ENCODE assay signal across 1 cellular context in genomic region chr5:96781734-96782064, GRCh38.
TF ChIP-seq lines count a peak whose summit lies in the region.

No MANE protein-coding gene starts in this region.

TF ChIP-seq in HepG2, 621 proteins besides CTCF, POLR2A, EP300 and RAD21 (continued from another document):
- TF ChIP-seq AHDC1 (CRISPR knock-in tag; IDR thresholded peaks at IDR 0.05; ENCODE audit: borderline replicate concordance), result peak; percentile 26; the same call in 1 of the 2 replicates
- no peak for TF ChIP-seq STAT5B (CRISPR knock-in tag; IDR thresholded peaks at IDR 0.05)
- peak; percentile 70 for TF ChIP-seq PAXIP1 (CRISPR knock-in tag; conservative IDR thresholded peaks at IDR 0.05)
- no peak for TF ChIP-seq STAT6 (CRISPR knock-in tag; IDR thresholded peaks at IDR 0.05; ENCODE audit: borderline replicate concordance)
- peak; percentile 50; the same call in 1 of the 2 replicates for TF ChIP-seq POGZ (CRISPR knock-in tag; IDR thresholded peaks at IDR 0.05)
- no peak for TF ChIP-seq ZNF263 (CRISPR knock-in tag; IDR thresholded peaks at IDR 0.05)
- no peak for TF ChIP-seq SOX6 (IDR thresholded peaks at IDR 0.05)
- TF ChIP-seq SOX6 (CRISPR knock-in tag; IDR thresholded peaks at IDR 0.05), result peak; percentile 69; the same call in 1 of the 2 replicates
- peak; percentile 75 for TF ChIP-seq TBX2 (CRISPR knock-in tag; IDR thresholded peaks at IDR 0.05; ENCODE audit: borderline replicate concordance)
- no peak for TF ChIP-seq GATAD1 (CRISPR knock-in tag; IDR thresholded peaks at IDR 0.05)
- TF ChIP-seq PLRG1 (conservative IDR thresholded peaks at IDR 0.05), result no peak
- TF ChIP-seq ZBTB1 (CRISPR knock-in tag; IDR thresholded peaks at IDR 0.05; ENCODE audit: borderline replicate concordance), result no peak
- peak; percentile 54; the same call in 1 of the 2 replicates for TF ChIP-seq HMG20A (CRISPR knock-in tag; IDR thresholded peaks at IDR 0.05; ENCODE audit: borderline replicate concordance)
